In the genomic region with DNA sequence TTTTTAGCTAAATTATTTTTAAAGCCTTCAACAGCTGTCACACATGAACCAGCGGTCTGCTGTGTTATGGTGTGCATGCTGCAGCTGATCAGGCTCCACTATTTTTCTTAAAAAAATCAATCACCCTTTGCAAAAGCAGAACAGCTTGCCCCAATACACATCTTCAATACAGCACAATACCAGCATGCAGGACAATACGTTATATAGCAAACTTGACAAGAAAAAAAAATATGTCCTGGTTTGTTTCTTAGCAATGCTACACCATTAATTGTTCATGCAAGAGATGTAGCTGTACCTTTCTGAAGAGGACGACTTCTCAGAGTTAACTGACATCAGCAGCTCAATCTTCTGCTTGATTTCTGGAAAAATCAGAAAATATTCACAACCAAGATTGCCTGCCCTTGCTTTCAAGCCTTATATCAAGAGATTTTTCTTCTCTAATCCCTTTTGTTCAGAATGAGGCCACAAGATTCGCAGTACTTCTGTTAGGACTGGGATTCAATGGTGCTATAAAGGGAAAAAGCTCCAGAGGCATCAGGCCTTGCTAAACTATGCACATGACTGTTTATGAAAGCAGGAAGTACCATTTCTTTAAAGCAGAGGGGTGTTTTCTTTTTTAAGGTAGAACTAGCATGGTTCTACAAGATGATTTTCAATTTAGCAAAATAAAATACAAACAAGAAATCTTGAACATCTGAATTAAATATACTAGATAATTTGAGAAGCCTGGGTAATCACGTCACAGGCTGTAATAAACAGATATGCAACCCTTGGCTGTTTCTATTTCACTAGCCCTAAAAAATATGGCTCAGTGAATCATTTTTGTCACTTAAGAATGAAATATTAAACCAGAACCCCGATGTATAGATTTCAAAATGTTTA, we compare ENCODE assay signal across 8 cellular contexts.
A peak's percentile ranks its signal among the peaks of the same experiment; 100 is the strongest.
DNase-seq lines count a peak whose midpoint lies in the region; ATAC-seq and TF ChIP-seq lines count a peak whose summit lies in the region.

No MANE protein-coding gene starts in this region.

- peak; percentile 66 for DNase-seq in AG10803 (ENCODE audit: low read depth)
- peak; percentile 54 for DNase-seq in GM13977 (ENCODE audit: low spot score)
- peak; percentile 49 for DNase-seq in NCI-H2196 (lab: John Stamatoyannopoulos, UW; ENCODE audit: unreplicated experiment)
- DNase-seq in left ventricle myocardium superior: no peak
- no peak for DNase-seq in sciatic nerve (ENCODE audit: low spot score)
- no peak for DNase-seq in mesenteric fat pad (ENCODE audit: low spot score)

- TF ChIP-seq CTCF in AG10803 (conservative IDR thresholded peaks at IDR 0.05; ENCODE audit: low read length): no peak
- TF ChIP-seq CTCF in GM13977 (IDR thresholded peaks at IDR 0.05; ENCODE audit: extremely low read depth, insufficient read depth, missing control alignments): no peak

- in situ Hi-C loops in GM13977 (cut with MboI; ENCODE audit: low pct_unique_long_range_greater_than_20kb, low sequenced_read_pairs, unreplicated experiment): no loop called here

- peak overlapping the region; percentile 88 for H3K27ac ChIP-seq in angular gyrus (ENCODE audit: low read depth, low read length)

- peak overlapping the region; percentile 36 for H3K4me3 ChIP-seq in AG10803 (ENCODE audit: low read length)

- ATAC-seq in HG02981 (IDR thresholded peaks at IDR 0.05; ENCODE audit: unreplicated experiment): peak; percentile 58
- peak; percentile 95 for ATAC-seq in left ventricle myocardium superior
- ATAC-seq in sciatic nerve: peak; percentile 96

- intact Hi-C loops in left ventricle myocardium superior (cut with micrococcal nuclease) (no loop called here), sciatic nerve (cut with DNase I) (no loop called here)

Comparison
In these comparisons a context has a peak if more than half of its experiments do, and no peak if none do; other contexts are left out.
1. DNase-seq: peak in AG10803 (single experiment), GM13977 (single experiment) and NCI-H2196 (single experiment); none in left ventricle myocardium superior (single experiment), sciatic nerve (single experiment) and mesenteric fat pad (single experiment).
2. Peak in every context shown above with its lines, with median percentiles within 50 percentile points of each other: ATAC-seq.